Comparison of ENCODE assay signal across 11 cellular contexts in the genomic region with DNA sequence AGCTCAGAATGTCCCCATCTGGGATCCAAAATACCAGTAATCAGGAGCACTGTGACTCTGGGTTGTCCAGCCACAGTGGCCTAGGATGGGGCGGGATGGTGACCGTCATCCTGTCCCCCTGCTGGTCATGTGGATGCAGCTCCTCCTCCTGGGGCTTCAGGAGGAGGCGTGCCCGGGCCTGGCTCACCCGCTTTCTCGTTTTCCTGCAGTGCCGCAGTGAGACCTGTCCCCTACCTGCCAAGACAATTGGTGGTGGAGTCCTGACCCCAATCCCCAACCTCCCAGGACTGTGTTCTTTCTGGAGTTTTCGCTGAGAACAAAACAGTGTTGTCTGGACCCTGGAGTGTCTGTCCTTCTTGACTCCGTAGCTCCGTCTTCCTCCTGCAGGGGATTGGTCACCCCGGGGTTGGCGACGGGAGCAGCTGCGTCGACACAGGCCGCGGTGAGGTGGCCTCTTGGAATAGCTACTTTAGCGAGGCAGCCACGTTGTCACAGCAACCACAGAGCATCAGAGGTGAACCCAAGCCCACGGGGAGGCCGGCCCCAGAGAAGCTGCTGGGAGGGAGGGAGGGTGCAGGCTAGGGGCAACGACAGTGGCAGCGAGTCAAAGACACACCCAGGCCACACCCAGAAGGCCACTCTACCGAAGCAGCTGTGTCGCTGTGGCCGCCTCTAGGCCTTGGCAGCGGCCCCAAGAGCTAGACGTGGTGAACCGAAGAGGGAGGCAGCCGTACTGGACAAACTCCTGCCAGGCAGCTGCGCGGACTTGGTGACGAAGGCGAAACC. TPM values are rescaled to one million over a fixed set of nuclear protein-coding genes. Genes with fewer than 3 reads are reported as not detected.
DNase-seq lines count a peak whose midpoint lies in the region; ATAC-seq and TF ChIP-seq lines count a peak whose summit lies in the region.
"Had no signal": no experiment of that assay in that cellular context is flagged by ENCODE, and none has a peak within 500 bp of the region (broad histone marks: within the 10 kb centered on the region; RNA-seq: fewer than 3 reads in every experiment).

No MANE protein-coding gene starts in this region.

- no peaks in the 10 kb centered on the region for H3K9me3 Mint-ChIP-seq in activated naive CD4-positive, alpha-beta T cell treated with anti-CD3 and anti-CD28 coated beads for 36 hours
- H3K9me3 Mint-ChIP-seq: central memory CD8-positive, alpha-beta T cell had no signal

- H3K27ac ChIP-seq in psoas muscle: peak overlapping the region; percentile 82

- H3K27ac Mint-ChIP-seq in activated naive CD4-positive, alpha-beta T cell treated with anti-CD3 and anti-CD28 coated beads for 36 hours: no peak overlapping the region

- H3K27me3 ChIP-seq in psoas muscle (ENCODE audit: insufficient read depth in 3 of 3, low read length in 2 of 3): peaks cover 0 to 2% (median 0%) of the 10 kb centered on the region in 3 donors

- intact Hi-C loops in psoas muscle (cut with DNase I): no loop called here
- intact Hi-C loops in activated naive CD4-positive, alpha-beta T cell treated with anti-CD3 and anti-CD28 coated beads for 36 hours (cut with micrococcal nuclease): loop anchor here (10.0 kb wide), 1 partner anchor 211 kb away; no protein-coding TSS in a partner anchor

- H3K4me1 ChIP-seq in psoas muscle: peaks cover 9% of the 10 kb centered on the region

- DNase-seq in GM12864 (ENCODE audit: low read depth) (no peak), NCI-H510A (lab: John Stamatoyannopoulos, UW) (peak; percentile 38), ecto neural progenitor cell (ENCODE audit: low spot score) (peak; percentile 79), psoas muscle (peak; percentile 60 to 87), AG08396 (ENCODE audit: low spot score) (no peak), A172 (ENCODE audit: low spot score) (no peak)
- DNase-seq in activated naive CD4-positive, alpha-beta T cell treated with anti-CD3 and anti-CD28 coated beads for 36 hours: no peak
- no peak for DNase-seq in activated CD4-positive, alpha-beta T cell treated with anti-CD3 and anti-CD28 coated beads, Interleukin-2, amount 50 U/mL, for 48 hours
- DNase-seq: activated CD4-positive, alpha-beta T cell treated with anti-CD3 and anti-CD28 coated beads for 4 hours; stimulated activated CD4-positive, alpha-beta T cell treated with anti-CD3 and anti-CD28 coated beads, Interleukin-4, amount 100 ng/mL, for 1 hour had no signal

- H3K36me3 Mint-ChIP-seq in activated naive CD4-positive, alpha-beta T cell treated with anti-CD3 and anti-CD28 coated beads for 36 hours (ENCODE audit: low read depth): no peaks in the 10 kb centered on the region

- 22 to 31% (median 24%) methylated on average over 30 to 34 of the region's 34 CpGs for WGBS in psoas muscle, 3 donors

- H3K4me3 ChIP-seq in GM12864 (ENCODE audit: low read depth, low read length): no peak overlapping the region
- H3K4me3 ChIP-seq in psoas muscle: no peak overlapping the region

- peaks cover 2% of the 10 kb centered on the region for H3K4me1 Mint-ChIP-seq in activated naive CD4-positive, alpha-beta T cell treated with anti-CD3 and anti-CD28 coated beads for 36 hours (ENCODE audit: low read depth)

- ATAC-seq in psoas muscle: peak; percentile 73 to 86 (median 80)

- TF ChIP-seq CTCF in GM12864 (IDR thresholded peaks at IDR 0.05; ENCODE audit: low read depth, low read length, missing control alignments): peak; percentile 29
- TF ChIP-seq CTCF in psoas muscle (IDR thresholded peaks at IDR 0.05): peak; percentile 25

- CTCF ChIA-PET in activated naive CD4-positive, alpha-beta T cell treated with anti-CD3 and anti-CD28 coated beads for 36 hours (lab: Charles Lee): interaction anchor here (0.6 to 1.5 kb wide), 2 partner anchors 18 to 90 kb away, joined by 3 read pairs; no protein-coding TSS in a partner anchor

- no peak overlapping the region for H3K4me3 Mint-ChIP-seq in activated naive CD4-positive, alpha-beta T cell treated with anti-CD3 and anti-CD28 coated beads for 36 hours
- H3K4me3 Mint-ChIP-seq: central memory CD8-positive, alpha-beta T cell had no signal

- H3K27me3 Mint-ChIP-seq in activated naive CD4-positive, alpha-beta T cell treated with anti-CD3 and anti-CD28 coated beads for 36 hours (ENCODE audit: low read depth): peaks cover 12% of the 10 kb centered on the region

- peaks cover 0 to 30% of the 10 kb centered on the region in 2 donors for H3K36me3 ChIP-seq in psoas muscle (ENCODE audit: insufficient read depth in 1 of 2, low read depth in 1 of 2)

- no peaks in the 10 kb centered on the region for H3K9me3 ChIP-seq in psoas muscle

RNA-seq across cellular contexts. Expression of a gene that starts 10.1 kb away (rescaled TPM):
- total RNA-seq in psoas muscle: 10 to 100 TPM; 32.6 to 47.5 (median 43.3) TPM
- polyA plus RNA-seq in psoas muscle: 10 to 100 TPM; 33.1 to 37.6 (median 34.2) TPM
- total RNA-seq in activated naive CD4-positive, alpha-beta T cell treated with anti-CD3 and anti-CD28 coated beads for 36 hours: 10 to 100 TPM; 28.4 to 29.2 TPM
- 61.5 and 64.7 TPM in 2 replicates for total RNA-seq in A172 (2014; rRNA removed; shearing (Covaris generic))

RNA-seq across cellular contexts. Expression of a gene that starts 10.5 kb away (rescaled TPM):
- 1 to 10 TPM; 1.2 to 5.3 (median 4.7) TPM for total RNA-seq in psoas muscle
- polyA plus RNA-seq in psoas muscle: 1 to 10 TPM; 1.3 to 2.7 (median 1.3) TPM
- total RNA-seq in activated naive CD4-positive, alpha-beta T cell treated with anti-CD3 and anti-CD28 coated beads for 36 hours: under 1 TPM in 1 of 2 experiments, not detected in 1; 0.57 TPM
- 1.6 TPM in 1 of 2 replicates, not detected in the other for total RNA-seq in A172 (2014; rRNA removed; shearing (Covaris generic))

RNA-seq across cellular contexts. Expression of a gene that starts 33.5 kb away (rescaled TPM):
- total RNA-seq in psoas muscle: 1,000 to 10,000 TPM in 3 of 4 donors, 100 to 1,000 TPM in 1; 699 to 1,898 (median 1,482) TPM
- polyA plus RNA-seq in psoas muscle: 1,000 to 10,000 TPM in 1 of 3 donors, 100 to 1,000 TPM in 1, 10 to 100 TPM in 1; 65.8 to 1,123 (median 804) TPM
- 1 to 10 TPM in 1 of 2 experiments, under 1 TPM in 1; 0.64 to 1.6 TPM for total RNA-seq in activated naive CD4-positive, alpha-beta T cell treated with anti-CD3 and anti-CD28 coated beads for 36 hours
- total RNA-seq in A172 (2014; rRNA removed; shearing (Covaris generic)): not detected in 2 replicates

RNA-seq across cellular contexts. Expression of a gene that starts 44.8 kb away (rescaled TPM):
- total RNA-seq in psoas muscle: 10 to 100 TPM; 28.5 to 41.0 (median 37.4) TPM
- polyA plus RNA-seq in psoas muscle: 10 to 100 TPM; 51.9 to 87.2 (median 86.2) TPM
- 10 to 100 TPM; 17.2 to 17.9 TPM for total RNA-seq in activated naive CD4-positive, alpha-beta T cell treated with anti-CD3 and anti-CD28 coated beads for 36 hours
- 38.4 and 44.4 TPM in 2 replicates for total RNA-seq in A172 (2014; rRNA removed; shearing (Covaris generic))

RNA-seq across cellular contexts. Expression of a gene that starts 47.4 kb away (rescaled TPM):
- total RNA-seq in psoas muscle: under 1 TPM in 3 of 4 donors, not detected in 1; 0.11 to 0.44 (median 0.25) TPM
- polyA plus RNA-seq in psoas muscle: under 1 TPM in 2 of 3 donors, not detected in 1; 0.05 to 0.07 TPM
- under 1 TPM; 0.36 to 0.47 TPM for total RNA-seq in activated naive CD4-positive, alpha-beta T cell treated with anti-CD3 and anti-CD28 coated beads for 36 hours
- 0.07 and 0.14 TPM in 2 replicates for total RNA-seq in A172 (2014; rRNA removed; shearing (Covaris generic))

Comparison
In these comparisons a context has a peak if more than half of its experiments do, and no peak if none do; other contexts are left out.
1. DNase-seq: peak in NCI-H510A (single experiment), ecto neural progenitor cell (single experiment) and psoas muscle (2 of 2); none in GM12864 (single experiment), AG08396 (single experiment), activated naive CD4-positive, alpha-beta T cell treated with anti-CD3 and anti-CD28 coated beads for 36 hours (single experiment), A172 (single experiment) and activated CD4-positive, alpha-beta T cell treated with anti-CD3 and anti-CD28 coated beads, Interleukin-2, amount 50 U/mL, for 48 hours (0 of 2).
2. RNA of a gene that starts 33.5 kb away (total RNA-seq): 699 to 1,898 TPM in psoas muscle; 0.64 to 1.6 TPM in activated naive CD4-positive, alpha-beta T cell treated with anti-CD3 and anti-CD28 coated beads for 36 hours and not detected in A172; every median in the first group is over 100 times any median in the second.